Comparison of ENCODE assay signal across 10 cellular contexts in genomic region chr14:61607570-61608244, GRCh38.
DNase-seq lines count a peak whose midpoint lies in the region; ATAC-seq and TF ChIP-seq lines count a peak whose summit lies in the region.
"Had no signal": no experiment of that assay in that cellular context is flagged by ENCODE, and none has a peak within 500 bp of the region (broad histone marks: within the 10 kb centered on the region; RNA-seq: fewer than 3 reads in every experiment).

No MANE protein-coding gene starts in this region.

- DNase-seq in A673 (ENCODE audit: low spot score) (peak; percentile 20), GM23338 (ENCODE audit: low spot score) (peak; percentile 46), SK-N-SH (peak; percentile 66), lung microvascular endothelial cell (ENCODE audit: low read depth in 2 of 2) (peak; percentile 19 to 21), CD1c-positive myeloid dendritic cell (ENCODE audit: extremely low spot score) (no peak), nucleus accumbens (lab: John Stamatoyannopoulos, UW) (no peak), immature natural killer cell (no peak)
- DNase-seq in activated CD8-positive, alpha-beta memory T cell treated with anti-CD3 and anti-CD28 coated beads, Interleukin-2, amount 50 U/mL, for 4 hours, result no peak
- DNase-seq: NCI-H446 treated with DMSO at 0.1 percent for 48 hours had no signal

- 0 out of 2 replicates have a peak, but pooled peaks cover 10% of the 10 kb centered on the region for H3F3A ChIP-seq in GM23338 (replicated peaks; ENCODE audit: low read depth)
- H3F3A ChIP-seq in SK-N-SH (replicated peaks; ENCODE audit: insufficient read depth), result peaks cover 9% of the 10 kb centered on the region

- H3K9me3 Mint-ChIP-seq in GM23338 (no peaks in the 10 kb centered on the region), immature natural killer cell (no peaks in the 10 kb centered on the region)

- H3K4me3 Mint-ChIP-seq in GM23338 (no peak overlapping the region), immature natural killer cell (no peak overlapping the region)

- intact Hi-C loops in A673 (cut with micrococcal nuclease; ENCODE audit: unreplicated experiment), result no loop called here

- TF ChIP-seq RAD21 in SK-N-SH (IDR thresholded peaks at IDR 0.05; ENCODE audit: low read length), result peak; percentile 32

- H3K27ac Mint-ChIP-seq in GM23338, result no peak overlapping the region
- H3K27ac Mint-ChIP-seq in immature natural killer cell, result peak overlapping the region in 1 of 6 donors; percentile 5

- H4K20me1 ChIP-seq in GM23338 (replicated peaks; ENCODE audit: insufficient read depth) (no peaks in the 10 kb centered on the region), SK-N-SH (ENCODE audit: insufficient read depth) (no peaks in the 10 kb centered on the region)

- WGBS in SK-N-SH (ENCODE audit: low lambda C conversion rate), result 89% methylated on average over 4 of the region's 7 CpGs

- peaks cover 1% of the 10 kb centered on the region for H3K27me3 Mint-ChIP-seq in GM23338 (ENCODE audit: insufficient read depth, low read depth, poor library complexity)
- peaks cover 0 to 2% (median 0%) of the 10 kb centered on the region in 3 donors for H3K27me3 Mint-ChIP-seq in immature natural killer cell (ENCODE audit: low read depth in 3 of 3)

- H3K9ac ChIP-seq in SK-N-SH, result no peak overlapping the region

- H3K9me2 ChIP-seq in GM23338 (ENCODE audit: insufficient read depth) (peaks cover 3% of the 10 kb centered on the region; the same call in 1 of the 2 replicates), SK-N-SH (no peaks in the 10 kb centered on the region)

- H3K4me1 ChIP-seq in A673 (ENCODE audit: insufficient read depth, low read length, poor library complexity, severe bottlenecking), result peaks cover 10% of the 10 kb centered on the region
- H3K4me1 ChIP-seq in GM23338 (ENCODE audit: insufficient read depth), result peaks cover 51% of the 10 kb centered on the region
- H3K4me1 ChIP-seq in SK-N-SH (ENCODE audit: control insufficient read depth in 1 of 2, insufficient read depth in 2 of 2, low read depth in 1 of 2, low read length in 1 of 2), result peaks cover 22 to 49% of the 10 kb centered on the region in 2 experiments

- H3K27me3 ChIP-seq in A673 (replicated peaks; ENCODE audit: insufficient read depth, low read depth, low read length, poor library complexity) (no peaks in the 10 kb centered on the region), GM23338 (ENCODE audit: insufficient read depth) (no peaks in the 10 kb centered on the region), SK-N-SH (ENCODE audit: insufficient read depth) (no peaks in the 10 kb centered on the region)

- H3K36me3 ChIP-seq in A673 (ENCODE audit: insufficient read depth, low read length, poor library complexity, severe bottlenecking), result no peaks in the 10 kb centered on the region
- H3K36me3 ChIP-seq in GM23338 (ENCODE audit: insufficient read depth), result no peaks in the 10 kb centered on the region
- H3K36me3 ChIP-seq in SK-N-SH (replicated peaks in 1 of 2; ENCODE audit: control insufficient read depth in 1 of 2, insufficient read depth in 2 of 2, low read length in 1 of 2), result no peaks in the 10 kb centered on the region

- H3K79me2 ChIP-seq in GM23338 (replicated peaks; ENCODE audit: insufficient read depth), result no peaks in the 10 kb centered on the region
- no peaks in the 10 kb centered on the region for H3K79me2 ChIP-seq in SK-N-SH (ENCODE audit: insufficient read depth)

- peak in 1 of 2 experiments; percentile 57; a peak in 1 of 4 replicates for TF ChIP-seq EP300 in SK-N-SH (IDR thresholded peaks at IDR 0.05; ENCODE audit: borderline replicate concordance in 1 of 2, low read depth in 1 of 2, low read length in 1 of 2)

- H3K27ac ChIP-seq in A673 (ENCODE audit: low read depth, low read length, poor library complexity, severe bottlenecking), result no peak overlapping the region
- H3K27ac ChIP-seq in GM23338 (ENCODE audit: low read depth), result no peak overlapping the region
- H3K27ac ChIP-seq in SK-N-SH (ENCODE audit: low read depth in 2 of 2, low read length in 1 of 2), result peak overlapping the region; percentile 89 to 99; a peak in 3 of 4 replicates
- H3K27ac ChIP-seq: C4-2B had no signal

- BruUV-seq in A673 (replicated peaks; lab: Mats Ljungman, UMichigan), result no TSS peak

- TF ChIP-seq CTCF in A673 (conservative IDR thresholded peaks at IDR 0.05; ENCODE audit: low read depth, low read length) (0 out of 2 replicates have a peak, but pooled peaks have one; percentile 17), GM23338 (conservative IDR thresholded peaks at IDR 0.05; ENCODE audit: low read depth in 2 of 2) (peak in 1 of 2 experiments; percentile 37), SK-N-SH (IDR thresholded peaks at IDR 0.05) (0 out of 2 replicates have a peak, but pooled peaks have one; percentile 14)

- H3K9me3 ChIP-seq in A673 (ENCODE audit: low read depth, low read length, poor library complexity, severe bottlenecking) (no peaks in the 10 kb centered on the region), SK-N-SH (no peaks in the 10 kb centered on the region)

- POLR2A ChIA-PET in A673 (lab: Charles Lee; ENCODE audit: low non-redundant PET), result no interaction called here
- POLR2A ChIA-PET in SK-N-SH (lab: Yijun Ruan, JAX), result interaction anchor here (1.0 to 3.3 kb wide), 2 partner anchors 87 to 137 kb away, joined by 3 to 24 read pairs; partner anchors contain the start of gene HIF1A

- peak overlapping the region; percentile 58; the same call in 1 of the 2 replicates for H3K4me2 ChIP-seq in GM23338
- 0 out of 2 replicates have a peak overlapping the region, but pooled peaks have one; percentile 48 for H3K4me2 ChIP-seq in SK-N-SH

- CTCF ChIA-PET in A673 (lab: Charles Lee) (no interaction called here), SK-N-SH (lab: Yijun Ruan, JAX) (interaction anchor here (0.7 to 3.9 kb wide), 17 partner anchors 15 to 230 kb away, joined by 3 to 18 read pairs (median 4); no protein-coding TSS in a partner anchor)

- H3K4me1 Mint-ChIP-seq in GM23338 (peaks cover 53% of the 10 kb centered on the region), immature natural killer cell (peaks cover 13% of the 10 kb centered on the region in 2 donors)

- ATAC-seq in GM23338, result no peak

- H3K36me3 Mint-ChIP-seq in GM23338 (ENCODE audit: low read depth) (no peaks in the 10 kb centered on the region), immature natural killer cell (no peaks in the 10 kb centered on the region)

- peak overlapping the region; percentile 43 for H2AFZ ChIP-seq in GM23338
- no peak overlapping the region for H2AFZ ChIP-seq in SK-N-SH (ENCODE audit: low read depth)

- H3K4me3 ChIP-seq in A673 (ENCODE audit: low read depth, low read length, poor library complexity, severe bottlenecking), result no peak overlapping the region
- H3K4me3 ChIP-seq in GM23338, result no peak overlapping the region
- no peak overlapping the region; a peak in 1 of 4 replicates for H3K4me3 ChIP-seq in SK-N-SH (ENCODE audit: low read depth in 2 of 2, low read length in 1 of 2)

TF ChIP-seq in SK-N-SH, 30 proteins besides CTCF, POLR2A, EP300 and RAD21:
- TF ChIP-seq SMC3 (IDR thresholded peaks at IDR 0.05; ENCODE audit: low read depth, low read length), result peak; percentile 46; the same call in 1 of the 2 replicates
- no peak for TF ChIP-seq JUND (IDR thresholded peaks at IDR 0.05)
- peak; percentile 80; the same call in 1 of the 2 replicates for TF ChIP-seq MXI1 (IDR thresholded peaks at IDR 0.05; ENCODE audit: low read depth, low read length)

Comparison
In these comparisons a context has a peak if more than half of its experiments do, and no peak if none do; other contexts are left out.
1. DNase-seq: peak in A673 (single experiment), GM23338 (single experiment), SK-N-SH (single experiment) and lung microvascular endothelial cell (2 of 2); none in CD1c-positive myeloid dendritic cell (single experiment), nucleus accumbens (0 of 56), immature natural killer cell (0 of 3) and activated CD8-positive, alpha-beta memory T cell treated with anti-CD3 and anti-CD28 coated beads, Interleukin-2, amount 50 U/mL, for 4 hours (single experiment).
2. H3K27ac ChIP-seq: peak in SK-N-SH (2 of 2); none in A673 (single experiment) and GM23338 (single experiment).